ENCODE assay signal across 1 cellular context in the genomic region with DNA sequence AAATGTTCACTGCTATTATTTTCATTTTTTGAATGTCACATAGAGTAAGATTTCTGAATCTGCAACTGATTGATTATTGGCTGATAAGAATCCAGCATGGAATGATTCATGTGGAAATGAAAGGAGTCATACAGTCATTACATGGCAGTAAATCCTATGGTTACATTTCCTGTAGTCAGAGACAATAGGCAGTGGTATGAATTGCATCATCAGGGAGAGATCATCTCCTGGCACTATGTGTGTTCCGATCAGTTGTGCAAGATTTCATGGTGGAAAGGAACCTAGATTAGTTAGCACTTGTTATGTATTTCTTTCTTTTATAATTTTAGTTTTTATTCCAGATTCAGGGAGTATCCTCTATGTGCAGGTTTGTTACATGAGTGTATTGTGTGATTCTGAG.
A peak's percentile ranks its signal among the peaks of the same experiment; 100 is the strongest.
TF ChIP-seq lines count a peak whose summit lies in the region.

No MANE protein-coding gene starts in this region.

TF ChIP-seq in HepG2, 621 proteins besides CTCF, POLR2A, EP300 and RAD21:
- peak; percentile 35; the same call in 1 of the 2 replicates for TF ChIP-seq CEBPG (CRISPR knock-in tag; IDR thresholded peaks at IDR 0.05)
- peak; percentile 81 for TF ChIP-seq CEBPB (IDR thresholded peaks at IDR 0.05; ENCODE audit: borderline replicate concordance, low read depth, low read length)
- no peak for TF ChIP-seq TOE1 (CRISPR knock-in tag; IDR thresholded peaks at IDR 0.05)
